Comparison of ENCODE assay signal across 1 cellular context in genomic region chr14:34691173-34691572, GRCh38.
TF ChIP-seq lines count a peak whose summit lies in the region.

No MANE protein-coding gene starts in this region.

TF ChIP-seq in HepG2, 621 proteins besides CTCF, POLR2A, EP300 and RAD21 (continued from another document and continues in another):
- TF ChIP-seq MTA1 (CRISPR knock-in tag; IDR thresholded peaks at IDR 0.05; ENCODE audit: borderline replicate concordance) (no peak), ZNF337 (CRISPR knock-in tag; IDR thresholded peaks at IDR 0.05; ENCODE audit: borderline replicate concordance, low read depth) (no peak), MAZ (IDR thresholded peaks at IDR 0.05; ENCODE audit: borderline replicate concordance, low read depth, low read length) (no peak), MAZ (CRISPR knock-in tag; IDR thresholded peaks at IDR 0.05; ENCODE audit: low read depth) (no peak), ARID3A (IDR thresholded peaks at IDR 0.05; ENCODE audit: low read depth, low read length) (peak; percentile 79), BCL6 (CRISPR knock-in tag; IDR thresholded peaks at IDR 0.05) (peak; percentile 28; the same call in 1 of the 2 replicates), CHCHD3 (CRISPR knock-in tag; IDR thresholded peaks at IDR 0.05) (no peak), CBFB (CRISPR knock-in tag; IDR thresholded peaks at IDR 0.05) (0 out of 2 replicates have a peak, but pooled peaks have one; percentile 14), DPF2 (CRISPR knock-in tag; IDR thresholded peaks at IDR 0.05; ENCODE audit: borderline replicate concordance, low read depth) (0 out of 2 replicates have a peak, but pooled peaks have one; percentile 43), TARDBP (CRISPR knock-in tag; IDR thresholded peaks at IDR 0.05) (no peak), STAG1 (CRISPR knock-in tag; IDR thresholded peaks at IDR 0.05) (no peak), GMEB1 (CRISPR knock-in tag; IDR thresholded peaks at IDR 0.05; ENCODE audit: borderline replicate concordance) (0 out of 2 replicates have a peak, but pooled peaks have one; percentile 15), HMG20A (CRISPR knock-in tag; IDR thresholded peaks at IDR 0.05; ENCODE audit: borderline replicate concordance) (peak; percentile 30; the same call in 1 of the 2 replicates), NAIF1 (CRISPR knock-in tag; IDR thresholded peaks at IDR 0.05; ENCODE audit: borderline replicate concordance) (0 out of 2 replicates have a peak, but pooled peaks have one; percentile 37), ZNF605 (CRISPR knock-in tag; IDR thresholded peaks at IDR 0.05) (no peak), ONECUT2 (CRISPR knock-in tag; IDR thresholded peaks at IDR 0.05) (peak; percentile 75), RFX5 (IDR thresholded peaks at IDR 0.05; ENCODE audit: low read depth, low read length) (no peak), SOX13 (IDR thresholded peaks at IDR 0.05) (no peak), SOX13 (CRISPR knock-in tag; conservative IDR thresholded peaks at IDR 0.05 in 1 of 2, IDR thresholded peaks at IDR 0.05 in 1 of 2) (peak in 1 of 2 experiments; percentile 31; a peak in 1 of 4 replicates), PHB2 (IDR thresholded peaks at IDR 0.05; ENCODE audit: partially characterized antibody) (no peak), TCF7 (IDR thresholded peaks at IDR 0.05; ENCODE audit: low read depth) (peak; percentile 73), PAXIP1 (CRISPR knock-in tag; conservative IDR thresholded peaks at IDR 0.05) (peak; percentile 58), IRF9 (CRISPR knock-in tag; IDR thresholded peaks at IDR 0.05; ENCODE audit: borderline replicate concordance) (no peak), TOE1 (CRISPR knock-in tag; IDR thresholded peaks at IDR 0.05) (no peak), ZNF703 (CRISPR knock-in tag; IDR thresholded peaks at IDR 0.05; ENCODE audit: borderline replicate concordance) (0 out of 2 replicates have a peak, but pooled peaks have one; percentile 2), ZNF547 (CRISPR knock-in tag; IDR thresholded peaks at IDR 0.05) (no peak), SOX5 (CRISPR knock-in tag; IDR thresholded peaks at IDR 0.05; ENCODE audit: borderline replicate concordance) (peak; percentile 25; the same call in 1 of the 2 replicates), RBAK (CRISPR knock-in tag; IDR thresholded peaks at IDR 0.05) (no peak), FOXP1 (IDR thresholded peaks at IDR 0.05) (no peak), FOXP1 (CRISPR knock-in tag; IDR thresholded peaks at IDR 0.05) (peak; percentile 48; the same call in 1 of the 2 replicates), POGK (CRISPR knock-in tag; conservative IDR thresholded peaks at IDR 0.05) (no peak), NCOR1 (IDR thresholded peaks at IDR 0.05; ENCODE audit: borderline replicate concordance, low read length) (0 out of 2 replicates have a peak, but pooled peaks have one; percentile 6), MIXL1 (CRISPR knock-in tag; IDR thresholded peaks at IDR 0.05) (peak; percentile 93), PCBP1 (IDR thresholded peaks at IDR 0.05; ENCODE audit: borderline replicate concordance, low read depth, low read length) (no peak), RXRB (CRISPR knock-in tag; IDR thresholded peaks at IDR 0.05; ENCODE audit: borderline replicate concordance) (peak; percentile 22; the same call in 1 of the 2 replicates), ZNF772 (CRISPR knock-in tag; IDR thresholded peaks at IDR 0.05) (no peak), ZSCAN12 (CRISPR knock-in tag; IDR thresholded peaks at IDR 0.05) (no peak)
- TF ChIP-seq, protein P1, sequence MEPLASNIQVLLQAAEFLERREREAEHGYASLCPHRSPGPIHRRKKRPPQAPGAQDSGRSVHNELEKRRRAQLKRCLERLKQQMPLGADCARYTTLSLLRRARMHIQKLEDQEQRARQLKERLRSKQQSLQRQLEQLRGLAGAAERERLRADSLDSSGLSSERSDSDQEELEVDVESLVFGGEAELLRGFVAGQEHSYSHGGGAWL (CRISPR knock-in tag; IDR thresholded peaks at IDR 0.05) = no peak
- TF ChIP-seq, protein P2, sequence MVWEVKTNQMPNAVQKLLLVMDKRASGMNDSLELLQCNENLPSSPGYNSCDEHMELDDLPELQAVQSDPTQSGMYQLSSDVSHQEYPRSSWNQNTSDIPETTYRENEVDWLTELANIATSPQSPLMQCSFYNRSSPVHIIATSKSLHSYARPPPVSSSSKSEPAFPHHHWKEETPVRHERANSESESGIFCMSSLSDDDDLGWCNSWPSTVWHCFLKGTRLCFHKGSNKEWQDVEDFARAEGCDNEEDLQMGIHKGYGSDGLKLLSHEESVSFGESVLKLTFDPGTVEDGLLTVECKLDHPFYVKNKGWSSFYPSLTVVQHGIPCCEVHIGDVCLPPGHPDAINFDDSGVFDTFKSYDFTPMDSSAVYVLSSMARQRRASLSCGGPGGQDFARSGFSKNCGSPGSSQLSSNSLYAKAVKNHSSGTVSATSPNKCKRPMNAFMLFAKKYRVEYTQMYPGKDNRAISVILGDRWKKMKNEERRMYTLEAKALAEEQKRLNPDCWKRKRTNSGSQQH (CRISPR knock-in tag; IDR thresholded peaks at IDR 0.05; ENCODE audit: low read depth) = no peak
- TF ChIP-seq, protein P3, sequence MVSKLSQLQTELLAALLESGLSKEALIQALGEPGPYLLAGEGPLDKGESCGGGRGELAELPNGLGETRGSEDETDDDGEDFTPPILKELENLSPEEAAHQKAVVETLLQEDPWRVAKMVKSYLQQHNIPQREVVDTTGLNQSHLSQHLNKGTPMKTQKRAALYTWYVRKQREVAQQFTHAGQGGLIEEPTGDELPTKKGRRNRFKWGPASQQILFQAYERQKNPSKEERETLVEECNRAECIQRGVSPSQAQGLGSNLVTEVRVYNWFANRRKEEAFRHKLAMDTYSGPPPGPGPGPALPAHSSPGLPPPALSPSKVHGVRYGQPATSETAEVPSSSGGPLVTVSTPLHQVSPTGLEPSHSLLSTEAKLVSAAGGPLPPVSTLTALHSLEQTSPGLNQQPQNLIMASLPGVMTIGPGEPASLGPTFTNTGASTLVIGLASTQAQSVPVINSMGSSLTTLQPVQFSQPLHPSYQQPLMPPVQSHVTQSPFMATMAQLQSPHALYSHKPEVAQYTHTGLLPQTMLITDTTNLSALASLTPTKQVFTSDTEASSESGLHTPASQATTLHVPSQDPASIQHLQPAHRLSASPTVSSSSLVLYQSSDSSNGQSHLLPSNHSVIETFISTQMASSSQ (IDR thresholded peaks at IDR 0.05; ENCODE audit: low read depth) = peak; percentile 70
- TF ChIP-seq, protein P3 (CRISPR knock-in tag; IDR thresholded peaks at IDR 0.05; ENCODE audit: borderline replicate concordance) = no peak; the same call in 1 of the 2 replicates
- TF ChIP-seq, protein P4, sequence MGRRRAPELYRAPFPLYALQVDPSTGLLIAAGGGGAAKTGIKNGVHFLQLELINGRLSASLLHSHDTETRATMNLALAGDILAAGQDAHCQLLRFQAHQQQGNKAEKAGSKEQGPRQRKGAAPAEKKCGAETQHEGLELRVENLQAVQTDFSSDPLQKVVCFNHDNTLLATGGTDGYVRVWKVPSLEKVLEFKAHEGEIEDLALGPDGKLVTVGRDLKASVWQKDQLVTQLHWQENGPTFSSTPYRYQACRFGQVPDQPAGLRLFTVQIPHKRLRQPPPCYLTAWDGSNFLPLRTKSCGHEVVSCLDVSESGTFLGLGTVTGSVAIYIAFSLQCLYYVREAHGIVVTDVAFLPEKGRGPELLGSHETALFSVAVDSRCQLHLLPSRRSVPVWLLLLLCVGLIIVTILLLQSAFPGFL (CRISPR knock-in tag; IDR thresholded peaks at IDR 0.05) = no peak
- TF ChIP-seq, protein P5, sequence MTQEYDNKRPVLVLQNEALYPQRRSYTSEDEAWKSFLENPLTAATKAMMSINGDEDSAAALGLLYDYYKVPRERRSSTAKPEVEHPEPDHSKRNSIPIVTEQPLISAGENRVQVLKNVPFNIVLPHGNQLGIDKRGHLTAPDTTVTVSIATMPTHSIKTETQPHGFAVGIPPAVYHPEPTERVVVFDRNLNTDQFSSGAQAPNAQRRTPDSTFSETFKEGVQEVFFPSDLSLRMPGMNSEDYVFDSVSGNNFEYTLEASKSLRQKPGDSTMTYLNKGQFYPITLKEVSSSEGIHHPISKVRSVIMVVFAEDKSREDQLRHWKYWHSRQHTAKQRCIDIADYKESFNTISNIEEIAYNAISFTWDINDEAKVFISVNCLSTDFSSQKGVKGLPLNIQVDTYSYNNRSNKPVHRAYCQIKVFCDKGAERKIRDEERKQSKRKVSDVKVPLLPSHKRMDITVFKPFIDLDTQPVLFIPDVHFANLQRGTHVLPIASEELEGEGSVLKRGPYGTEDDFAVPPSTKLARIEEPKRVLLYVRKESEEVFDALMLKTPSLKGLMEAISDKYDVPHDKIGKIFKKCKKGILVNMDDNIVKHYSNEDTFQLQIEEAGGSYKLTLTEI (CRISPR knock-in tag; conservative IDR thresholded peaks at IDR 0.05) = no peak
